ENCODE assay signal across 8 cellular contexts in the genomic region with DNA sequence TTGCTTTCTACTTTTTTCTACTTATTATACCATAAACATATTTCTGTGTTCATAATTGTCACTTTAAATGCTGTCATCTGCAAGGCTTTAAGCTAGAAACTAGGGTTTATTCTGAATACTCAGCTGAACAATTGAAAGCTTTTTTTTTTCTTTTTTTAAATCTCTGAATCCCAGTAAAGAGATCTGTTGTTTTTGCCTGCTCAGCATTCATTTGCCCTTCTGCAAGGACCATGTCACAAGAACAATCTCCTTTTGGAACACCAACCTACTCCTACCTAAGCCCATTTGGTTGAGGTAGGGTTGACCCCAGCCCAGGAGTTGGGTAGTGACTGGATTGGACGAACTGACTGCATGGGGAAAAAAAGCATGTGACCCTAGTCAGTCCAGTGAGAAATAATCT.
"Had no signal": no experiment of that assay in that cellular context is flagged by ENCODE, and none has a peak within 500 bp of the region (broad histone marks: within the 10 kb centered on the region; RNA-seq: fewer than 3 reads in every experiment).

No MANE protein-coding gene starts in this region.

- H3K9ac ChIP-seq: GM23248, KMS-11 had no signal

- H3K4me2 ChIP-seq: KMS-11 had no signal

- FAIRE-seq: H54, HTR-8/SVneo had no signal

- H3K27ac ChIP-seq: GM23248, KMS-11 had no signal

- DNase-seq: GM23248, GOT3, H9, HCEC 1CT, KBM-7 had no signal

- H3K4me3 ChIP-seq: GM23248 had no signal

- H2AFZ ChIP-seq: GM23248 had no signal
